In the genomic region with DNA sequence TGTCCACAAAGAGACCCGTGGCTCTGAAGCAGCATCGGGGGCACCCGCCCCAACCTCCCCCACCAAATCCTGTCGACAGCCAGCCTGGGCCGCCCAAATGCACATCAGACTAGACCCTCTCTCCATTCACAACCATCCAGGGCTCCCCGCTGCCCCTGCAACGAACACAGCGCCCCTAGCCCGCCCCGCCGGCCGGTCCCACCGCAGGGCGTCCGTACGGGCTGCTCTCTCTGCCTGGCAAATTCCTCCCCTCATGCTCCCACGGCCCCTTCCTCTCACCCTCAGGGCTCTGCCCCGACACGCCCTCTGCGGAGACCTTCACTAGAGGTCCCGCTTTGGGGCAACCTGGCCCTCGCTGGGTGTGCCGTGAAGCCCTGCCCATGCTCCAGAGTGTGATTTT, we compare ENCODE assay signal across 18 cellular contexts. TPM values are rescaled to one million over a fixed set of nuclear protein-coding genes. Genes with fewer than 3 reads are reported as not detected.
DNase-seq lines count a peak whose midpoint lies in the region; ATAC-seq and TF ChIP-seq lines count a peak whose summit lies in the region.
"Had no signal": no experiment of that assay in that cellular context is flagged by ENCODE, and none has a peak within 500 bp of the region (broad histone marks: within the 10 kb centered on the region; RNA-seq: fewer than 3 reads in every experiment).

No MANE protein-coding gene starts in this region.

- H3K9me3 ChIP-seq in OCI-LY7 (ENCODE audit: low read length) = no peaks in the 10 kb centered on the region
- H3K9me3 ChIP-seq: A549 had no signal

- H3K4me1 Mint-ChIP-seq in stimulated activated naive CD8-positive, alpha-beta T cell treated with anti-CD3 and anti-CD28 coated beads, Interleukin-15, amount 100 ng/mL, for 72 hours = peaks cover 29% of the 10 kb centered on the region
- H3K4me1 Mint-ChIP-seq in endothelial cell (ENCODE audit: unreplicated experiment) = no peaks in the 10 kb centered on the region

- H3K4me2 ChIP-seq in OCI-LY7 (ENCODE audit: low read length) = no peak overlapping the region
- H3K4me2 ChIP-seq: A549 had no signal

- peaks cover 91% of the 10 kb centered on the region for H3K79me2 ChIP-seq in OCI-LY7 (ENCODE audit: insufficient read depth, low read depth, low read length)

- DNase-seq in stimulated activated naive CD8-positive, alpha-beta T cell treated with anti-CD3 and anti-CD28 coated beads, Interleukin-15, amount 100 ng/mL, for 72 hours = no peak
- DNase-seq in stimulated activated naive CD8-positive, alpha-beta T cell treated with anti-CD3 and anti-CD28 coated beads, Interleukin-15, Interleukin-2, amounts not matched to agents 100 U/mL and 50 U/mL, for 24 hours = no peak
- DNase-seq in OCI-LY7 (ENCODE audit: low spot score) (no peak), endothelial cell (ENCODE audit: low spot score) (no peak), medulla oblongata (ENCODE audit: extremely low spot score) (no peak), NCI-H187 treated with DMSO at 0.1 percent for 48 hours (lab: John Stamatoyannopoulos, UW) (no peak)
- DNase-seq in activated CD4-positive, alpha-beta T cell treated with anti-CD3 and anti-CD28 coated beads, Interleukin-2, amount 50 U/mL, for 1 hour = no peak
- DNase-seq: CD4-positive, CD25-positive, alpha-beta regulatory T cell; EL; HCEC 1CT; KBM-7; NCI-H1436; NCI-H2081; NCI-H510A treated with DMSO at 0.1 percent for 48 hours; SIG-M5 had no signal

- intact Hi-C loops in OCI-LY7 (cut with micrococcal nuclease; ENCODE audit: unreplicated experiment) = loop anchor here (5.0 kb wide), 1 partner anchor 378 kb away; the partner anchor contains the start of gene CIRBP

- no peak overlapping the region for H3K4me3 ChIP-seq in OCI-LY7 (ENCODE audit: low read depth, low read length, poor library complexity, severe bottlenecking)
- H3K4me3 ChIP-seq: A549 had no signal

- peaks cover 53% of the 10 kb centered on the region for H3K4me1 ChIP-seq in OCI-LY7 (ENCODE audit: insufficient read depth, low read length, poor library complexity, severe bottlenecking)

- H3K36me3 Mint-ChIP-seq in endothelial cell (ENCODE audit: low read depth, unreplicated experiment) = peaks cover 17% of the 10 kb centered on the region

- H3K9me2 ChIP-seq in OCI-LY7 (ENCODE audit: insufficient read depth, low read length) = no peaks in the 10 kb centered on the region

- CTCF ChIA-PET in OCI-LY7 (lab: Charles Lee; ENCODE audit: unreplicated experiment) = no interaction called here

- POLR2A ChIA-PET in OCI-LY7 (lab: Charles Lee) = no interaction called here

- no peak overlapping the region for H2AFZ ChIP-seq in OCI-LY7 (ENCODE audit: low read length)

- TF ChIP-seq CTCF in OCI-LY7 (conservative IDR thresholded peaks at IDR 0.05; ENCODE audit: low read length) (no peak), endothelial cell (IDR thresholded peaks at IDR 0.05; ENCODE audit: unreplicated experiment) (no peak)

- H3K36me3 ChIP-seq in OCI-LY7 (ENCODE audit: insufficient read depth, low read length) = peaks cover 96% of the 10 kb centered on the region

- BruUV-seq in OCI-LY7 (replicated peaks; lab: Mats Ljungman, UMichigan) = no TSS peak

- no peak for ATAC-seq in stimulated activated naive CD8-positive, alpha-beta T cell treated with anti-CD3 and anti-CD28 coated beads, Interleukin-15, amount 100 ng/mL, for 72 hours
- no peak for ATAC-seq in stimulated activated naive CD8-positive, alpha-beta T cell treated with anti-CD3 and anti-CD28 coated beads, Interleukin-15, Interleukin-2, amounts not matched to agents 100 U/mL and 50 U/mL, for 24 hours
- ATAC-seq in GM19328 (IDR thresholded peaks at IDR 0.05; ENCODE audit: unreplicated experiment) = no peak
- ATAC-seq: A549 had no signal

- no peak overlapping the region for H3K4me3 Mint-ChIP-seq in stimulated activated naive CD8-positive, alpha-beta T cell treated with anti-CD3 and anti-CD28 coated beads, Interleukin-15, amount 100 ng/mL, for 72 hours
- peak overlapping the region; percentile 42 for H3K4me3 Mint-ChIP-seq in endothelial cell (ENCODE audit: unreplicated experiment)
- H3K4me3 Mint-ChIP-seq: CD4-positive, CD25-positive, alpha-beta regulatory T cell had no signal

- H4K20me1 ChIP-seq in OCI-LY7 (ENCODE audit: insufficient read depth, low read length) = no peaks in the 10 kb centered on the region; the same call in 1 of the 2 replicates

- H3K9me3 Mint-ChIP-seq in stimulated activated naive CD8-positive, alpha-beta T cell treated with anti-CD3 and anti-CD28 coated beads, Interleukin-15, amount 100 ng/mL, for 72 hours = no peaks in the 10 kb centered on the region
- no peaks in the 10 kb centered on the region for H3K9me3 Mint-ChIP-seq in endothelial cell (ENCODE audit: unreplicated experiment)
- H3K9me3 Mint-ChIP-seq: CD4-positive, CD25-positive, alpha-beta regulatory T cell had no signal

- H3K27ac ChIP-seq in OCI-LY7 (ENCODE audit: low read depth, low read length, poor library complexity, severe bottlenecking) = peak overlapping the region; percentile 98
- H3K27ac ChIP-seq: A549, HL-60 had no signal

- peak overlapping the region; percentile 66 to 70 for H3K27ac Mint-ChIP-seq in stimulated activated naive CD8-positive, alpha-beta T cell treated with anti-CD3 and anti-CD28 coated beads, Interleukin-15, amount 100 ng/mL, for 72 hours
- peak overlapping the region; percentile 30 for H3K27ac Mint-ChIP-seq in endothelial cell (ENCODE audit: unreplicated experiment)
- H3K27ac Mint-ChIP-seq: CD4-positive, CD25-positive, alpha-beta regulatory T cell had no signal

- no peaks in the 10 kb centered on the region for H3K27me3 Mint-ChIP-seq in stimulated activated naive CD8-positive, alpha-beta T cell treated with anti-CD3 and anti-CD28 coated beads, Interleukin-15, amount 100 ng/mL, for 72 hours
- peaks cover 12% of the 10 kb centered on the region for H3K27me3 Mint-ChIP-seq in endothelial cell (ENCODE audit: unreplicated experiment)
- H3K27me3 Mint-ChIP-seq: CD4-positive, CD25-positive, alpha-beta regulatory T cell had no signal

RNA-seq across cellular contexts. Expression of gene TCF3, which starts 7.1 kb away (rescaled TPM):
- 413 and 518 TPM in 2 replicates for total RNA-seq in OCI-LY7 (2014; rRNA removed; shearing (Covaris generic))
- total RNA-seq in OCI-LY7 (2022) = 811 and 878 TPM in 2 replicates
- 255 TPM for total RNA-seq in endothelial cell (ENCODE audit: unreplicated experiment)

RNA-seq across cellular contexts. Expression of gene UQCR11, which starts 40.0 kb away (rescaled TPM):
- 85.3 and 86.2 TPM in 2 replicates for total RNA-seq in OCI-LY7 (2014; rRNA removed; shearing (Covaris generic))
- total RNA-seq in OCI-LY7 (2022) (143 and 187 TPM in 2 replicates), endothelial cell (ENCODE audit: unreplicated experiment) (182 TPM)

RNA-seq across cellular contexts. Expression of gene MBD3, which starts 52.6 kb away (rescaled TPM):
- total RNA-seq in OCI-LY7 (2014; rRNA removed; shearing (Covaris generic)) = 147 and 172 TPM in 2 replicates
- 168 TPM in 2 replicates for total RNA-seq in OCI-LY7 (2022)
- total RNA-seq in endothelial cell (ENCODE audit: unreplicated experiment) = 81.4 TPM
